ENCODE assay signal across 21 cellular contexts in genomic region chr6:35208419-35208818, GRCh38. TPM values are rescaled to one million over a fixed set of nuclear protein-coding genes. Genes with fewer than 3 reads are reported as not detected.
DNase-seq lines count a peak whose midpoint lies in the region; ATAC-seq, FAIRE-seq and TF ChIP-seq lines count a peak whose summit lies in the region.
"Had no signal": no experiment of that assay in that cellular context is flagged by ENCODE, and none has a peak within 500 bp of the region (broad histone marks: within the 10 kb centered on the region; RNA-seq: fewer than 3 reads in every experiment).

No MANE protein-coding gene starts in this region.

- BruUV-seq in K562 (replicated peaks; lab: Mats Ljungman, UMichigan) = no TSS peak

- no peak for ATAC-seq in K562
- no peak for ATAC-seq in HG02885 (IDR thresholded peaks at IDR 0.05; ENCODE audit: poor library complexity, unreplicated experiment)
- ATAC-seq: A549 had no signal

- no peaks in the 10 kb centered on the region for H3K9me2 ChIP-seq in MM.1S (replicated peaks; ENCODE audit: insufficient read depth, low read length)

- H3K9me1 ChIP-seq in K562 (ENCODE audit: control insufficient read depth, insufficient read depth, low read length) = no peaks in the 10 kb centered on the region

- H3F3A ChIP-seq in MM.1S (ENCODE audit: insufficient read depth, low read length) = peaks cover 5% of the 10 kb centered on the region

- TF ChIP-seq EP300 in K562 (IDR thresholded peaks at IDR 0.05; ENCODE audit: low read length) = no peak

- intact Hi-C loops in K562 (cut with micrococcal nuclease) (no loop called here), kidney (cut with DNase I) (no loop called here)

- no peak overlapping the region for H3K9ac ChIP-seq in BLaER1 treated with 17β-estradiol and CSF1 and Interleukin-3, amounts not matched to agents 10 nM and 100 nM
- H3K9ac ChIP-seq in MM.1S (ENCODE audit: low read length) (no peak overlapping the region), K562 (ENCODE audit: insufficient read depth in 1 of 2, low read depth in 2 of 2, low read length in 2 of 2) (no peak overlapping the region), kidney (ENCODE audit: low read length in 2 of 2) (no peak overlapping the region)

- no peak overlapping the region for H3K27ac ChIP-seq in BLaER1 treated with 17β-estradiol and CSF1 and Interleukin-3, amounts not matched to agents 10 nM and 100 nM
- H3K27ac ChIP-seq in MM.1S (ENCODE audit: low read length) (no peak overlapping the region), K562 (ENCODE audit: extremely low read depth, low read depth, low read length) (no peak overlapping the region), osteoblast (ENCODE audit: low read depth, low read length) (no peak overlapping the region), kidney (ENCODE audit: low read depth in 2 of 2, low read length in 2 of 2) (no peak overlapping the region)
- H3K27ac ChIP-seq: A549 had no signal

- no peak for TF ChIP-seq POLR2A in K562 (conservative IDR thresholded peaks at IDR 0.05)

- FAIRE-seq in K562 (lab: Jason Lieb, UNC) (no peak), kidney (lab: Jason Lieb, UNC) (no peak)
- FAIRE-seq: A549, D721Med, GM12891, GM18507, H54 had no signal

- DNase-seq in MM.1S (no peak), K562 (ENCODE audit: extremely low read depth in 1 of 4, low spot score in 3 of 4) (peak in 2 of 4 experiments; percentile 41 to 44), osteoblast (ENCODE audit: insufficient read length, low spot score, missing footprints) (peak; percentile 75), NCI-H1417 (lab: John Stamatoyannopoulos, UW) (no peak), kidney (no peak)
- DNase-seq: 8988T; ACHN; CD4-positive, alpha-beta T cell; CD8-positive, alpha-beta memory T cell; DMS 273 treated with DMSO at 0.1 percent for 48 hours; GF-D8; GOT3; HCEC 1CT had no signal

- H3K79me2 ChIP-seq in MM.1S (ENCODE audit: low read length) (no peaks in the 10 kb centered on the region), K562 (ENCODE audit: control insufficient read depth, insufficient read depth, low read length) (no peaks in the 10 kb centered on the region), osteoblast (ENCODE audit: insufficient read depth, low read length) (peaks cover 10% of the 10 kb centered on the region)

- no peak overlapping the region for H3K4me3 ChIP-seq in BLaER1 treated with 17β-estradiol and CSF1 and Interleukin-3, amounts not matched to agents 10 nM and 100 nM
- H3K4me3 ChIP-seq in MM.1S (ENCODE audit: low read length) = no peak overlapping the region
- H3K4me3 ChIP-seq in K562 = no peak overlapping the region
- no peak overlapping the region for H3K4me3 ChIP-seq in osteoblast (ENCODE audit: insufficient read depth, low read length)
- no peak overlapping the region for H3K4me3 ChIP-seq in kidney (ENCODE audit: low read length in 2 of 2)
- H3K4me3 ChIP-seq: A549 had no signal

- H3K9me3 ChIP-seq in BLaER1 treated with 17β-estradiol and CSF1 and Interleukin-3, amounts not matched to agents 10 nM and 100 nM (replicated peaks in 1 of 11) = no peaks in the 10 kb centered on the region
- H3K9me3 ChIP-seq in MM.1S (replicated peaks; ENCODE audit: insufficient read depth, low read length) (no peaks in the 10 kb centered on the region), K562 (replicated peaks; ENCODE audit: control insufficient read depth, insufficient read depth, low read depth, low read length) (no peaks in the 10 kb centered on the region), osteoblast (ENCODE audit: low read depth, low read length) (no peaks in the 10 kb centered on the region), kidney (ENCODE audit: control insufficient read depth in 1 of 2, low read length in 2 of 2) (no peaks in the 10 kb centered on the region)
- H3K9me3 ChIP-seq: A549 had no signal

- peak overlapping the region in 8 of 11 experiments; percentile 30 to 57 (median 43); a peak in 12 of 22 replicates for H3K4me2 ChIP-seq in BLaER1 treated with 17β-estradiol and CSF1 and Interleukin-3, amounts not matched to agents 10 nM and 100 nM
- 0 out of 2 replicates have a peak overlapping the region, but pooled peaks have one; percentile 29 for H3K4me2 ChIP-seq in MM.1S (ENCODE audit: low read depth, low read length)
- H3K4me2 ChIP-seq in K562 (ENCODE audit: insufficient read depth, low read length) = no peak overlapping the region
- H3K4me2 ChIP-seq in osteoblast (ENCODE audit: insufficient read depth, low read length) = no peak overlapping the region
- H3K4me2 ChIP-seq: A549 had no signal

- H4K20me1 ChIP-seq in BLaER1 treated with 17β-estradiol and CSF1 and Interleukin-3, amounts not matched to agents 10 nM and 100 nM = peaks cover 0 to 6% (median 0%) of the 10 kb centered on the region in 11 experiments; a peak in 3 of 22 replicates
- H4K20me1 ChIP-seq in MM.1S (ENCODE audit: insufficient read depth, low read length) = no peaks in the 10 kb centered on the region
- H4K20me1 ChIP-seq in K562 (replicated peaks; ENCODE audit: control insufficient read depth, insufficient read depth, low read length) = peaks cover 12% of the 10 kb centered on the region; the same call in 1 of the 2 replicates
- no peaks in the 10 kb centered on the region for H4K20me1 ChIP-seq in osteoblast (ENCODE audit: insufficient read depth, low read length)

- H3K36me3 ChIP-seq in BLaER1 treated with 17β-estradiol and CSF1 and Interleukin-3, amounts not matched to agents 10 nM and 100 nM = no peaks in the 10 kb centered on the region
- H3K36me3 ChIP-seq in MM.1S (replicated peaks; ENCODE audit: insufficient read depth, low read length) (no peaks in the 10 kb centered on the region), K562 (ENCODE audit: control insufficient read depth, insufficient read depth, low read length) (no peaks in the 10 kb centered on the region), osteoblast (ENCODE audit: insufficient read depth, low read length) (no peaks in the 10 kb centered on the region), kidney (ENCODE audit: control insufficient read depth in 1 of 2, insufficient read depth in 2 of 2, low read length in 2 of 2) (no peaks in the 10 kb centered on the region)

- CTCF ChIA-PET in K562 (lab: Yijun Ruan, JAX; ENCODE audit: low intra/inter-chr PET ratio) = no interaction called here

- H2AFZ ChIP-seq in MM.1S (ENCODE audit: low read length) = no peak overlapping the region
- no peak overlapping the region for H2AFZ ChIP-seq in K562 (ENCODE audit: low read depth, low read length)
- no peak overlapping the region for H2AFZ ChIP-seq in osteoblast (ENCODE audit: low read length)

- peaks cover 0 to 27% (median 24%) of the 10 kb centered on the region in 10 experiments; a peak in 14 of 20 replicates for H3K4me1 ChIP-seq in BLaER1 treated with 17β-estradiol and CSF1 and Interleukin-3, amounts not matched to agents 10 nM and 100 nM
- H3K4me1 ChIP-seq in MM.1S (ENCODE audit: low read length) = peaks cover 26% of the 10 kb centered on the region
- peaks cover 0 to 4% of the 10 kb centered on the region in 2 experiments; a peak in 1 of 5 replicates for H3K4me1 ChIP-seq in K562 (replicated peaks in 1 of 2; ENCODE audit: control insufficient read depth in 2 of 2, insufficient read depth in 2 of 2, low read length in 2 of 2)
- H3K4me1 ChIP-seq in osteoblast (ENCODE audit: insufficient read depth, low read length) = peaks cover 48% of the 10 kb centered on the region
- peaks cover 0 to 4% of the 10 kb centered on the region in 2 donors for H3K4me1 ChIP-seq in kidney (ENCODE audit: control insufficient read depth in 1 of 2, insufficient read depth in 1 of 2, low read depth in 1 of 2, low read length in 2 of 2)
- H3K4me1 ChIP-seq: A549 had no signal

- 0% methylated on average over 4 of the region's 4 CpGs for WGBS in K562 (ENCODE audit: insufficient coverage, low coverage, missing lambda C conversion rate)

- H3K27me3 ChIP-seq in BLaER1 treated with 17β-estradiol and CSF1 and Interleukin-3, amounts not matched to agents 10 nM and 100 nM = peaks cover 14 to 22% (median 19%) of the 10 kb centered on the region in 11 experiments
- H3K27me3 ChIP-seq in MM.1S (replicated peaks; ENCODE audit: insufficient read depth, low read length) (no peaks in the 10 kb centered on the region), K562 (ENCODE audit: control insufficient read depth in 2 of 2, insufficient read depth in 2 of 2, low read length in 2 of 2) (peaks cover 39 to 71% of the 10 kb centered on the region in 2 experiments), osteoblast (ENCODE audit: insufficient read depth, low read length) (no peaks in the 10 kb centered on the region)

- TF ChIP-seq RAD21 in K562 (CRISPR knock-in tag; conservative IDR thresholded peaks at IDR 0.05 in 1 of 2, IDR thresholded peaks at IDR 0.05 in 1 of 2) = no peak

- POLR2A ChIA-PET in K562 (lab: Yijun Ruan, JAX) = interaction anchor here (0.6 to 1.7 kb wide), 8 partner anchors 10 to 115 kb away, joined by 3 to 5 read pairs (median 3); no protein-coding TSS in a partner anchor

- TF ChIP-seq CTCF in MM.1S (IDR thresholded peaks at IDR 0.05; ENCODE audit: low read length) (no peak), K562 (IDR thresholded peaks at IDR 0.05 in 2 of 3, conservative IDR thresholded peaks at IDR 0.05 in 1 of 3; ENCODE audit: insufficient read depth in 2 of 3, low read depth in 1 of 3, low read length in 3 of 3) (no peak), osteoblast (IDR thresholded peaks at IDR 0.05; ENCODE audit: extremely low read depth, low read depth, low read length) (no peak), kidney (IDR thresholded peaks at IDR 0.05; ENCODE audit: borderline replicate concordance, extremely low read depth, insufficient read depth) (no peak)

- in situ Hi-C loops in K562 (cut with MboI) = no loop called here

RNA-seq across cellular contexts. Expression of gene SCUBE3, which starts 5.3 kb away (rescaled TPM):
- total RNA-seq in K562 (2011; cell fraction: chromatin; rRNA removed; ENCODE audit: low replicate concordance) = not detected in 2 replicates
- not detected in 2 replicates for total RNA-seq in K562 (2011; cell fraction: nucleolus; rRNA removed)
- not detected in 2 replicates for total RNA-seq in K562 (2011; cell fraction: nucleoplasm; rRNA removed)
- total RNA-seq in K562 (2014; rRNA removed) (not detected in 2 replicates), K562 (2014; rRNA removed; fragmentation: Illumina TruSeq; extraction: Trizol) (not detected in 2 replicates), K562 (2015; rRNA removed; fragmentation: Illumina TruSeq; extraction: Trizol) (not detected in 2 replicates), K562 (2021) (0.02 TPM in 1 of 2 replicates, not detected in the other), osteoblast (30.4 and 62.5 TPM in 2 replicates), kidney (4.5 TPM)
- polyA plus RNA-seq in K562 (2011; rRNA removed) (not detected in 2 replicates), K562 (2014; fragmentation: Illumina TruSeq; extraction: Trizol) (not detected in 2 replicates), K562 (2014; fragmentation: Nextera tagmentation; extraction: Ambion mirVana) (under 1 TPM; 0.01 to 0.11 TPM), K562 (2014; rRNA removed) (not detected in 2 replicates), kidney (ENCODE audit: insufficient read depth, low read depth, low replicate concordance) (2.5 TPM)
- polyA plus RNA-seq in K562 (2011; cell fraction: cytosol; rRNA removed) = not detected in 2 replicates
- polyA plus RNA-seq in K562 (2011; cell fraction: nucleus; rRNA removed) = not detected in 2 replicates
- 0.08 and 0.19 TPM in 2 replicates for polyA plus RNA-seq in K562 (2012)
- polyA minus RNA-seq in K562 (2011; rRNA and poly(A)+ RNA removed) = not detected in 2 replicates
- not detected in 2 replicates for polyA minus RNA-seq in K562 (2011; cell fraction: cytosol; rRNA and poly(A)+ RNA removed)
- not detected in 2 replicates for polyA minus RNA-seq in K562 (2011; cell fraction: nucleus; rRNA and poly(A)+ RNA removed)
- total RNA-seq: CD4-positive, alpha-beta T cell had no signal
- polyA plus RNA-seq: CD14-positive monocyte had no signal

RNA-seq across cellular contexts. Expression of gene ZNF76, which starts 51.1 kb away (rescaled TPM):
- 63.3 and 125 TPM in 2 replicates for total RNA-seq in K562 (2011; cell fraction: chromatin; rRNA removed; ENCODE audit: low replicate concordance)
- 52.7 and 67.8 TPM in 2 replicates for total RNA-seq in K562 (2011; cell fraction: nucleolus; rRNA removed)
- total RNA-seq in K562 (2011; cell fraction: nucleoplasm; rRNA removed) = 59.0 and 75.9 TPM in 2 replicates
- total RNA-seq in K562 (2014; rRNA removed) = 10.7 and 13.1 TPM in 2 replicates
- total RNA-seq in K562 (2014; rRNA removed; fragmentation: Illumina TruSeq; extraction: Trizol) = 3.9 and 4.4 TPM in 2 replicates
- total RNA-seq in K562 (2015; rRNA removed; fragmentation: Illumina TruSeq; extraction: Trizol) = 4.3 and 5.0 TPM in 2 replicates
- 13.1 and 16.0 TPM in 2 replicates for total RNA-seq in K562 (2021)
- polyA plus RNA-seq in K562 (2011; rRNA removed) = 14.9 and 26.5 TPM in 2 replicates
- 13.5 and 17.8 TPM in 2 replicates for polyA plus RNA-seq in K562 (2011; cell fraction: cytosol; rRNA removed)
- polyA plus RNA-seq in K562 (2011; cell fraction: nucleus; rRNA removed) = 121 and 138 TPM in 2 replicates
- 11.7 and 27.2 TPM in 2 replicates for polyA plus RNA-seq in K562 (2012)
- polyA plus RNA-seq in K562 (2014; fragmentation: Illumina TruSeq; extraction: Trizol) = 10.9 and 16.1 TPM in 2 replicates
- 1 to 10 TPM; 1.2 to 1.3 TPM for polyA plus RNA-seq in K562 (2014; fragmentation: Nextera tagmentation; extraction: Ambion mirVana)
- polyA plus RNA-seq in K562 (2014; rRNA removed) = 16.9 and 17.8 TPM in 2 replicates
- polyA minus RNA-seq in K562 (2011; rRNA and poly(A)+ RNA removed) = 13.5 and 18.6 TPM in 2 replicates
- 3.8 and 11.0 TPM in 2 replicates for polyA minus RNA-seq in K562 (2011; cell fraction: cytosol; rRNA and poly(A)+ RNA removed)
- 18.3 and 27.4 TPM in 2 replicates for polyA minus RNA-seq in K562 (2011; cell fraction: nucleus; rRNA and poly(A)+ RNA removed)
- total RNA-seq in osteoblast = 19.9 and 22.7 TPM in 2 replicates
- 49.2 TPM for total RNA-seq in kidney
- polyA plus RNA-seq in kidney (ENCODE audit: insufficient read depth, low read depth, low replicate concordance) = 29.1 TPM

Comparison
In these comparisons a context has a peak if more than half of its experiments do, and no peak if none do; other contexts are left out.
1. H3K4me2 ChIP-seq: peak in BLaER1 treated with 17β-estradiol and CSF1 and Interleukin-3, amounts not matched to agents 10 nM and 100 nM (8 of 11) and MM.1S (single experiment); none in K562 (single experiment) and osteoblast (single experiment).